In genomic region chr2:150339951-150340350, GRCh38 we compare ENCODE assay signal across 18 cellular contexts.
DNase-seq lines count a peak whose midpoint lies in the region; ATAC-seq, FAIRE-seq and TF ChIP-seq lines count a peak whose summit lies in the region.
"Had no signal": no experiment of that assay in that cellular context is flagged by ENCODE, and none has a peak within 500 bp of the region (broad histone marks: within the 10 kb centered on the region; RNA-seq: fewer than 3 reads in every experiment).

No MANE protein-coding gene starts in this region.

- no peak for TF ChIP-seq CTCF in mesothelial cell of epicardium (IDR thresholded peaks at IDR 0.05; ENCODE audit: unreplicated experiment)

- H3K9me3 Mint-ChIP-seq in mesothelial cell of epicardium, result peaks cover 11% of the 10 kb centered on the region
- H3K9me3 Mint-ChIP-seq: activated CD4-positive, alpha-beta T cell treated with anti-CD3 and anti-CD28 coated beads, Interleukin-2, amount 10 ng/mL, durations not matched to agents 7 days and 5 days had no signal

- DNase-seq in DMS 273 treated with DMSO at 0.1 percent for 48 hours (lab: John Stamatoyannopoulos, UW) (peak; percentile 85), NCI-H2081 (lab: John Stamatoyannopoulos, UW) (peak; percentile 68 to 89), cerebellar nuclear complex (lab: John Stamatoyannopoulos, UW) (peak; percentile 10 to 21), mesothelial cell of epicardium (ENCODE audit: low spot score in 2 of 2, unreplicated experiment in 2 of 2) (no peak), NCI-H128 (lab: John Stamatoyannopoulos, UW; ENCODE audit: unreplicated experiment) (no peak), HCEC 1CT (no peak), frontal cortex (ENCODE audit: low spot score in 2 of 2) (no peak)
- DNase-seq: activated CD4-positive, alpha-beta T cell treated with anti-CD3 and anti-CD28 coated beads, Interleukin-2, amount 10 ng/mL, durations not matched to agents 7 days and 5 days; activated T-cell treated with anti-CD3 and anti-CD28 coated beads, Interleukin-2, amount 50 U/mL, for 72 hours; midbrain; NCI-H510A treated with DMSO at 0.1 percent for 48 hours; pancreas; RPMI8226; stimulated activated CD4-positive, alpha-beta T cell treated with anti-CD3 and anti-CD28 coated beads, Interleukin-12 subunit alpha, Interleukin-12 subunit beta, amount 100 ng/mL, for 4 hours; T-helper 2 cell had no signal

- no peak for ATAC-seq in GM21423 (IDR thresholded peaks at IDR 0.05; ENCODE audit: unreplicated experiment)
- ATAC-seq: activated T-cell treated with anti-CD3 and anti-CD28 coated beads, Interleukin-2, amount 50 U/mL, for 72 hours had no signal

- peaks cover 5% of the 10 kb centered on the region for H3K4me1 Mint-ChIP-seq in mesothelial cell of epicardium
- H3K4me1 Mint-ChIP-seq: activated CD4-positive, alpha-beta T cell treated with anti-CD3 and anti-CD28 coated beads, Interleukin-2, amount 10 ng/mL, durations not matched to agents 7 days and 5 days had no signal

- H3K36me3 Mint-ChIP-seq in mesothelial cell of epicardium, result peaks cover 2% of the 10 kb centered on the region

- no peak overlapping the region for H3K4me3 Mint-ChIP-seq in mesothelial cell of epicardium
- H3K4me3 Mint-ChIP-seq: activated CD4-positive, alpha-beta T cell treated with anti-CD3 and anti-CD28 coated beads, Interleukin-2, amount 10 ng/mL, durations not matched to agents 7 days and 5 days; activated T-cell treated with anti-CD3 and anti-CD28 coated beads, Interleukin-2, amount 50 U/mL, for 72 hours; dendritic cell treated with granulocyte-macrophage colony-stimulating factor and Interleukin-4, amounts not matched to agents 40 ng/mL and 50 ng/mL, for 4 days had no signal

- no peak for FAIRE-seq in frontal cortex (lab: Jason Lieb, UNC)
- FAIRE-seq: HTR-8/SVneo, pancreas had no signal

- H3K27me3 Mint-ChIP-seq in mesothelial cell of epicardium (ENCODE audit: low read depth), result no peaks in the 10 kb centered on the region
- H3K27me3 Mint-ChIP-seq: activated CD4-positive, alpha-beta T cell treated with anti-CD3 and anti-CD28 coated beads, Interleukin-2, amount 10 ng/mL, durations not matched to agents 7 days and 5 days; dendritic cell treated with granulocyte-macrophage colony-stimulating factor and Interleukin-4, amounts not matched to agents 40 ng/mL and 50 ng/mL, for 4 days had no signal

- peak overlapping the region; percentile 3 for H3K27ac Mint-ChIP-seq in mesothelial cell of epicardium
- H3K27ac Mint-ChIP-seq: activated CD4-positive, alpha-beta T cell treated with anti-CD3 and anti-CD28 coated beads, Interleukin-2, amount 10 ng/mL, durations not matched to agents 7 days and 5 days; activated T-cell treated with anti-CD3 and anti-CD28 coated beads, Interleukin-2, amount 50 U/mL, for 72 hours; dendritic cell treated with granulocyte-macrophage colony-stimulating factor and Interleukin-4, amounts not matched to agents 40 ng/mL and 50 ng/mL, for 4 days had no signal

Comparison
In these comparisons a context has a peak if more than half of its experiments do, and no peak if none do; other contexts are left out.
1. DNase-seq: peak in DMS 273 treated with DMSO at 0.1 percent for 48 hours (single experiment), NCI-H2081 (2 of 2) and cerebellar nuclear complex (2 of 2); none in mesothelial cell of epicardium (0 of 2), NCI-H128 (single experiment), HCEC 1CT (single experiment) and frontal cortex (0 of 2).